ENCODE assay signal across 9 cellular contexts in genomic region chr1:21818661-21819060, GRCh38. TPM values are rescaled to one million over a fixed set of nuclear protein-coding genes. Genes with fewer than 3 reads are reported as not detected.
DNase-seq lines count a peak whose midpoint lies in the region; ATAC-seq, FAIRE-seq and TF ChIP-seq lines count a peak whose summit lies in the region.
"Had no signal": no experiment of that assay in that cellular context is flagged by ENCODE, and none has a peak within 500 bp of the region (broad histone marks: within the 10 kb centered on the region; RNA-seq: fewer than 3 reads in every experiment).

No MANE protein-coding gene starts in this region.

- H3K27me3 ChIP-seq in ascending aorta: no peaks in the 10 kb centered on the region

- no peaks in the 10 kb centered on the region for H3K36me3 ChIP-seq in mucosa of descending colon (ENCODE audit: low read depth)
- peaks cover 25 to 38% of the 10 kb centered on the region in 2 donors for H3K36me3 ChIP-seq in ascending aorta

- no peaks in the 10 kb centered on the region for H3K9me3 Mint-ChIP-seq in activated naive CD4-positive, alpha-beta T cell treated with anti-CD3 and anti-CD28 coated beads, Interleukin-2, amount 50 U/mL, for 72 hours
- H3K9me3 Mint-ChIP-seq in type B pancreatic cell: no peaks in the 10 kb centered on the region
- H3K9me3 Mint-ChIP-seq: IgD-negative memory B cell had no signal

- DNase-seq in GM18507 (ENCODE audit: extremely low spot score, insufficient read length, low read depth): peak; percentile 80
- peak; percentile 45 for DNase-seq in NOMO-1 treated with DMSO at 0.1 percent for 48 hours (lab: John Stamatoyannopoulos, UW; ENCODE audit: unreplicated experiment)
- peak in 1 of 2 donors; percentile 30 for DNase-seq in activated naive CD4-positive, alpha-beta T cell treated with anti-CD3 and anti-CD28 coated beads, Interleukin-2, amount 50 U/mL, for 72 hours (ENCODE audit: low spot score in 2 of 2)
- peak in 2 of 3 donors; percentile 56 to 69 for DNase-seq in mucosa of descending colon
- no peak for DNase-seq in type B pancreatic cell (ENCODE audit: extremely low spot score, unreplicated experiment)
- no peak for DNase-seq in ascending aorta (ENCODE audit: low spot score in 2 of 2)

- no peak for FAIRE-seq in GM18507 (lab: Jason Lieb, UNC)

- no peak overlapping the region for H3K4me3 Mint-ChIP-seq in type B pancreatic cell
- H3K4me3 Mint-ChIP-seq: IgD-negative memory B cell had no signal

- intact Hi-C loops in mucosa of descending colon (cut with DNase I, micrococcal nuclease): no loop called here
- intact Hi-C loops in ascending aorta (cut with DNase I): no loop called here

- no peaks in the 10 kb centered on the region for H3K4me1 ChIP-seq in mucosa of descending colon (ENCODE audit: low read depth)
- peaks cover 0 to 5% of the 10 kb centered on the region in 2 donors for H3K4me1 ChIP-seq in ascending aorta

- H3K4me1 Mint-ChIP-seq in type B pancreatic cell (ENCODE audit: unreplicated experiment): peaks cover 9% of the 10 kb centered on the region

- H3K27ac ChIP-seq in ascending aorta: no peak overlapping the region

- no peaks in the 10 kb centered on the region for H3K36me3 Mint-ChIP-seq in activated naive CD4-positive, alpha-beta T cell treated with anti-CD3 and anti-CD28 coated beads, Interleukin-2, amount 50 U/mL, for 72 hours
- H3K36me3 Mint-ChIP-seq in type B pancreatic cell: peaks cover 3% of the 10 kb centered on the region

- H3K27ac Mint-ChIP-seq in activated naive CD4-positive, alpha-beta T cell treated with anti-CD3 and anti-CD28 coated beads, Interleukin-2, amount 50 U/mL, for 72 hours: no peak overlapping the region
- H3K27ac Mint-ChIP-seq in type B pancreatic cell: no peak overlapping the region

- peak; percentile 31 to 61 for ATAC-seq in activated naive CD4-positive, alpha-beta T cell treated with anti-CD3 and anti-CD28 coated beads, Interleukin-2, amount 50 U/mL, for 72 hours
- ATAC-seq in mucosa of descending colon (peak; percentile 81), GM19463 (IDR thresholded peaks at IDR 0.05; ENCODE audit: unreplicated experiment) (no peak), GM18867 (IDR thresholded peaks at IDR 0.05; ENCODE audit: unreplicated experiment) (no peak)

- H3K4me3 ChIP-seq in mucosa of descending colon (no peak overlapping the region), ascending aorta (no peak overlapping the region)

- TF ChIP-seq CTCF in mucosa of descending colon (IDR thresholded peaks at IDR 0.05): no peak
- TF ChIP-seq CTCF in type B pancreatic cell (conservative IDR thresholded peaks at IDR 0.05): no peak
- no peak for TF ChIP-seq CTCF in ascending aorta (IDR thresholded peaks at IDR 0.05)

- peaks cover 5% of the 10 kb centered on the region for H3K27me3 Mint-ChIP-seq in type B pancreatic cell

- H3K9me3 ChIP-seq in mucosa of descending colon (no peaks in the 10 kb centered on the region), ascending aorta (no peaks in the 10 kb centered on the region)

RNA-seq across cellular contexts. Expression of gene LDLRAD2, which starts 6.6 kb away (rescaled TPM):
- under 1 TPM in 1 of 2 donors, not detected in 1; 0.08 TPM for total RNA-seq in activated naive CD4-positive, alpha-beta T cell treated with anti-CD3 and anti-CD28 coated beads, Interleukin-2, amount 50 U/mL, for 72 hours
- total RNA-seq in mucosa of descending colon (under 1 TPM; 0.09 to 0.27 (median 0.19) TPM), type B pancreatic cell (ENCODE audit: low replicate concordance) (0.19 TPM in 1 of 2 replicates, not detected in the other), ascending aorta (not detected)

RNA-seq across cellular contexts. Expression of gene USP48, which starts 35.7 kb away (rescaled TPM):
- total RNA-seq in activated naive CD4-positive, alpha-beta T cell treated with anti-CD3 and anti-CD28 coated beads, Interleukin-2, amount 50 U/mL, for 72 hours: 100 to 1,000 TPM; 118 to 133 TPM
- total RNA-seq in mucosa of descending colon: 10 to 100 TPM; 39.1 to 70.6 (median 52.2) TPM
- 58.7 and 66.7 TPM in 2 replicates for total RNA-seq in type B pancreatic cell (ENCODE audit: low replicate concordance)
- total RNA-seq in ascending aorta: 41.3 TPM

Comparison
In these comparisons a context has a peak if more than half of its experiments do, and no peak if none do; other contexts are left out.
1. DNase-seq: peak in GM18507 (single experiment), NOMO-1 treated with DMSO at 0.1 percent for 48 hours (single experiment) and mucosa of descending colon (2 of 3); none in type B pancreatic cell (single experiment) and ascending aorta (0 of 2).
2. ATAC-seq: peak in activated naive CD4-positive, alpha-beta T cell treated with anti-CD3 and anti-CD28 coated beads, Interleukin-2, amount 50 U/mL, for 72 hours (2 of 2) and mucosa of descending colon (single experiment); none in GM19463 (single experiment) and GM18867 (single experiment).